Comparison of ENCODE assay signal across 8 cellular contexts in genomic region chr2:196171946-196172345, GRCh38. TPM values are rescaled to one million over a fixed set of nuclear protein-coding genes. Genes with fewer than 3 reads are reported as not detected.
A peak's percentile ranks its signal among the peaks of the same experiment; 100 is the strongest.
DNase-seq lines count a peak whose midpoint lies in the region; ATAC-seq, FAIRE-seq and TF ChIP-seq lines count a peak whose summit lies in the region.

No MANE protein-coding gene starts in this region.

- no peak for TF ChIP-seq EP300 in A549 (IDR thresholded peaks at IDR 0.05)

- H3K9me3 ChIP-seq in A549 (no peaks in the 10 kb centered on the region), mucosa of stomach (ENCODE audit: control insufficient read depth, low read length) (no peaks in the 10 kb centered on the region)

- H3K27me3 Mint-ChIP-seq in brain: peaks cover 23% of the 10 kb centered on the region

- H3K27ac ChIP-seq in A549 (peak overlapping the region; percentile 64 to 91), HL-60 (replicated peaks) (0 out of 2 replicates have a peak overlapping the region, but pooled peaks have one; percentile 5)

- 32% methylated on average over 11 of the region's 11 CpGs for WGBS in A549 (ENCODE audit: missing lambda C conversion rate)

- no peak for TF ChIP-seq POLR2A in A549 (IDR thresholded peaks at IDR 0.05; ENCODE audit: low read length)

- TF ChIP-seq CTCF in A549 (IDR thresholded peaks at IDR 0.05): no peak
- no peak for TF ChIP-seq CTCF in HL-60 (IDR thresholded peaks at IDR 0.05; ENCODE audit: insufficient read depth, low read length)
- no peak for TF ChIP-seq CTCF in brain (conservative IDR thresholded peaks at IDR 0.05)

- no peaks in the 10 kb centered on the region for H3K9me3 Mint-ChIP-seq in brain

- peak in 1 of 2 experiments; percentile 2; a peak in 2 of 6 replicates for ATAC-seq in A549

- no peaks in the 10 kb centered on the region for H3K27me3 ChIP-seq in HL-60 (ENCODE audit: insufficient read depth, poor library complexity, severe bottlenecking)
- H3K27me3 ChIP-seq in mucosa of stomach (ENCODE audit: control insufficient read depth, insufficient read depth, low read length): no peaks in the 10 kb centered on the region

- DNase-seq in A549 (ENCODE audit: low read depth in 1 of 2, low spot score in 1 of 2): no peak
- no peak for DNase-seq in HL-60 (ENCODE audit: low read depth in 1 of 2, low spot score in 1 of 2)
- DNase-seq in iPS-NIHi7 (ENCODE audit: extremely low spot score): no peak
- DNase-seq in SHP77 treated with DMSO at 0.1 percent for 48 hours (lab: John Stamatoyannopoulos, UW): no peak
- DNase-seq in NCI-H1694 (lab: John Stamatoyannopoulos, UW): no peak
- no peak for DNase-seq in DMS 273 (lab: John Stamatoyannopoulos, UW; ENCODE audit: unreplicated experiment)

- peaks cover 34% of the 10 kb centered on the region for H3K4me1 Mint-ChIP-seq in brain

- H3K4me3 ChIP-seq in A549 (peak overlapping the region; percentile 90), HL-60 (replicated peaks; ENCODE audit: insufficient read depth, low read length) (peak overlapping the region; percentile 50), mucosa of stomach (ENCODE audit: low read length) (peak overlapping the region; percentile 53)

- no peak for FAIRE-seq in A549 (lab: Jason Lieb, UNC)

- H3K36me3 Mint-ChIP-seq in brain: no peaks in the 10 kb centered on the region

- peak overlapping the region; percentile 78 to 91 (median 82) for H3K4me3 Mint-ChIP-seq in brain

- no peak for TF ChIP-seq RAD21 in A549 (conservative IDR thresholded peaks at IDR 0.05 in 1 of 2, IDR thresholded peaks at IDR 0.05 in 1 of 2)

- H3K36me3 ChIP-seq in mucosa of stomach (ENCODE audit: control insufficient read depth, insufficient read depth, low read length): no peaks in the 10 kb centered on the region

- POLR2A ChIA-PET in A549 (lab: Yijun Ruan, JAX): interaction anchor here (0.6 to 1.5 kb wide), 5 partner anchors 12 to 712 kb away, joined by 3 to 11 read pairs (median 6); partner anchors contain the start of gene DNAH7

- H3K4me1 ChIP-seq in A549: peaks cover 29% of the 10 kb centered on the region
- H3K4me1 ChIP-seq in mucosa of stomach (ENCODE audit: control insufficient read depth, insufficient read depth, low read length): peaks cover 7% of the 10 kb centered on the region

- CTCF ChIA-PET in A549 (lab: Yijun Ruan, JAX): no interaction called here

- H3K27ac Mint-ChIP-seq in brain: no peak overlapping the region

- H3K4me2 ChIP-seq in A549: peak overlapping the region; percentile 79

- peak overlapping the region; percentile 52 for H3K9ac ChIP-seq in mucosa of stomach (ENCODE audit: low read length)

TF ChIP-seq in A549, 52 proteins besides CTCF, POLR2A, EP300 and RAD21:
- TF ChIP-seq, protein P1, sequence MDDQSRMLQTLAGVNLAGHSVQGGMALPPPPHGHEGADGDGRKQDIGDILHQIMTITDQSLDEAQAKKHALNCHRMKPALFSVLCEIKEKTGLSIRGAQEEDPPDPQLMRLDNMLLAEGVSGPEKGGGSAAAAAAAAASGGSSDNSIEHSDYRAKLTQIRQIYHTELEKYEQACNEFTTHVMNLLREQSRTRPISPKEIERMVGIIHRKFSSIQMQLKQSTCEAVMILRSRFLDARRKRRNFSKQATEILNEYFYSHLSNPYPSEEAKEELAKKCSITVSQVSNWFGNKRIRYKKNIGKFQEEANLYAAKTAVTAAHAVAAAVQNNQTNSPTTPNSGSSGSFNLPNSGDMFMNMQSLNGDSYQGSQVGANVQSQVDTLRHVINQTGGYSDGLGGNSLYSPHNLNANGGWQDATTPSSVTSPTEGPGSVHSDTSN (IDR thresholded peaks at IDR 0.05): no peak
- TF ChIP-seq RCOR1 (IDR thresholded peaks at IDR 0.05; ENCODE audit: low read depth, low read length) (no peak), HMGXB4 (CRISPR knock-in tag; IDR thresholded peaks at IDR 0.05; ENCODE audit: borderline replicate concordance) (no peak), KDM1A (IDR thresholded peaks at IDR 0.05; ENCODE audit: low read depth) (no peak)

RNA-seq across cellular contexts. Expression of gene STK17B, which starts 0.6 kb away (rescaled TPM):
- polyA plus RNA-seq in A549 (2011; rRNA removed): 8.6 and 9.2 TPM in 2 replicates
- 0.95 and 1.0 TPM in 2 replicates for polyA plus RNA-seq in A549 (2012; cell fraction: cytosol; rRNA removed)
- 0.55 and 1.0 TPM in 2 replicates for polyA plus RNA-seq in A549 (2012; cell fraction: nucleus; rRNA removed)
- polyA plus RNA-seq in A549 (2017; fragmentation: RNase III; extraction: RNeasy Plus Mini Kit Qiagen cat#74134 plus additional on column Dnase treatment): 3.6 to 4.0 TPM (median 3.7 TPM) in 3 replicates
- 4.1 and 4.5 TPM in 2 replicates for polyA minus RNA-seq in A549 (2011; rRNA and poly(A)+ RNA removed)
- 1.5 TPM for polyA plus RNA-seq in brain (ENCODE audit: insufficient read depth, low read depth, low replicate concordance)
